Comparison of ENCODE assay signal across 29 cellular contexts in genomic region chr21:32437729-32438128, GRCh38. TPM values are rescaled to one million over a fixed set of nuclear protein-coding genes. Genes with fewer than 3 reads are reported as not detected.
DNase-seq lines count a peak whose midpoint lies in the region; ATAC-seq and TF ChIP-seq lines count a peak whose summit lies in the region.
"Had no signal": no experiment of that assay in that cellular context is flagged by ENCODE, and none has a peak within 500 bp of the region (broad histone marks: within the 10 kb centered on the region; RNA-seq: fewer than 3 reads in every experiment).

No MANE protein-coding gene starts in this region.

- WGBS in heart left ventricle, 4 donors, result 50 to 65% (median 59%) methylated on average over 12 of the region's 12 CpGs
- WGBS in H9 (ENCODE audit: extremely low coverage, insufficient read length, low lambda C conversion rate), result no CpG with 5 or more reads among the region's 12 CpGs

- no peaks in the 10 kb centered on the region for H3K23me2 ChIP-seq in H9 (ENCODE audit: insufficient read length, low read depth, low read length, poor library complexity, severe bottlenecking)

- no peaks in the 10 kb centered on the region for H4K20me1 ChIP-seq in H9 (ENCODE audit: control insufficient read depth, insufficient read depth, insufficient read length)

- H2BK5ac ChIP-seq in H9 (ENCODE audit: insufficient read length, low read length), result no peak overlapping the region

- H3K27me3 Mint-ChIP-seq in H9 (ENCODE audit: low read depth), result no peaks in the 10 kb centered on the region; the same call in 1 of the 2 replicates
- no peaks in the 10 kb centered on the region for H3K27me3 Mint-ChIP-seq in naive thymus-derived CD8-positive, alpha-beta T cell
- H3K27me3 Mint-ChIP-seq: activated naive CD8-positive, alpha-beta T cell had no signal

- DNase-seq in heart left ventricle (peak in 3 of 5 donors; percentile 44 to 56 (median 44)), Right ventricle myocardium inferior (ENCODE audit: missing footprints) (no peak), H9 (no peak), dermis blood vessel endothelial cell (peak; percentile 62), NCI-H2171 (lab: John Stamatoyannopoulos, UW) (no peak), NOMO-1 treated with dmso at 0.1 percent for 144 hours (lab: John Stamatoyannopoulos, UW; ENCODE audit: unreplicated experiment) (no peak), SHP77 (lab: John Stamatoyannopoulos, UW) (no peak)
- no peak for DNase-seq in naive thymus-derived CD8-positive, alpha-beta T cell
- DNase-seq: activated CD4-positive, alpha-beta T cell treated with anti-CD3 and anti-CD28 coated beads, Interleukin-2, amount 50 U/mL, for 48 hours; activated CD4-positive, CD25-positive, alpha-beta regulatory T cell; AML-193; aorta; CD8-positive, alpha-beta T cell; glutamatergic neuron; IMR-90; lower lobe of right lung; midbrain; NCI-H82; stimulated activated CD4-positive, alpha-beta T cell treated with anti-CD3 and anti-CD28 coated beads, Interleukin-1b, Interleukin-23, amount 100 ng/mL, for 48 hours; stimulated activated naive CD8-positive, alpha-beta T cell treated with anti-CD3 and anti-CD28 coated beads, Interleukin-15, Interleukin-2, amounts not matched to agents 100 U/mL and 50 U/mL, for 24 hours; T1000 had no signal

- no peak overlapping the region for H2AK5ac ChIP-seq in H9 (ENCODE audit: insufficient read length, low read length)

- TF ChIP-seq CTCF in heart left ventricle (IDR thresholded peaks at IDR 0.05) (no peak), H9 (conservative IDR thresholded peaks at IDR 0.05) (no peak)

- H3K4ac ChIP-seq in H9 (ENCODE audit: low read depth, low read length), result no peak overlapping the region

- H3K14ac ChIP-seq in H9 (ENCODE audit: insufficient read depth, low read length), result no peak overlapping the region

- no peak overlapping the region for H2BK120ac ChIP-seq in H9 (ENCODE audit: low read depth, low read length, poor library complexity, severe bottlenecking)

- H3K18ac ChIP-seq in H9 (ENCODE audit: insufficient read length, low read depth, low read length), result no peak overlapping the region

- H3K4me1 ChIP-seq in heart left ventricle (peaks cover 0 to 27% (median 16%) of the 10 kb centered on the region in 12 donors), H9 (ENCODE audit: insufficient read depth, low read length) (no peaks in the 10 kb centered on the region)

- H3T11ph ChIP-seq in H9 (ENCODE audit: low read length), result no peak overlapping the region

- H2AFZ ChIP-seq in H9 (ENCODE audit: low read length), result no peak overlapping the region
- H2AFZ ChIP-seq: GM23338 had no signal

- no peak overlapping the region for H3K9ac ChIP-seq in H9 (ENCODE audit: extremely low read depth, insufficient read length, low read length)

- intact Hi-C loops in heart left ventricle (cut with DNase I), result no loop called here
- intact Hi-C loops in Right ventricle myocardium inferior (cut with DNase I), result no loop called here

- H3K79me1 ChIP-seq in H9 (ENCODE audit: insufficient read depth, low read depth, low read length, poor library complexity, severe bottlenecking), result no peaks in the 10 kb centered on the region

- no peak overlapping the region for H2BK20ac ChIP-seq in H9 (ENCODE audit: low read depth, low read length, poor library complexity, severe bottlenecking)

- no peaks in the 10 kb centered on the region for H3K79me2 ChIP-seq in H9 (ENCODE audit: insufficient read depth, low read length)

- H3K9me3 ChIP-seq in heart left ventricle, result no peaks in the 10 kb centered on the region
- H3K9me3 ChIP-seq in H9 (ENCODE audit: control insufficient read depth, low read depth, low read length), result no peaks in the 10 kb centered on the region
- H3K9me3 ChIP-seq: lower lobe of right lung, thoracic aorta had no signal

- no peak overlapping the region for H3K23ac ChIP-seq in H9 (ENCODE audit: insufficient read length, low read depth, low read length)

- H3K27me3 ChIP-seq in heart left ventricle (no peaks in the 10 kb centered on the region), H9 (ENCODE audit: insufficient read depth, low read length) (no peaks in the 10 kb centered on the region)
- H3K27me3 ChIP-seq: cardiac muscle cell, SJSA1 had no signal

- H4K5ac ChIP-seq in H9 (ENCODE audit: insufficient read length, low read depth, low read length), result no peak overlapping the region

- ATAC-seq in heart left ventricle (peak in 3 of 4 donors; percentile 29 to 88 (median 69)), Right ventricle myocardium inferior (no peak)
- ATAC-seq in naive thymus-derived CD8-positive, alpha-beta T cell, result no peak
- ATAC-seq: CD8-positive, alpha-beta T cell; esophagus mucosa; GM23338; lower lobe of right lung; stimulated activated naive CD8-positive, alpha-beta T cell treated with anti-CD3 and anti-CD28 coated beads, Interleukin-15, Interleukin-2, amounts not matched to agents 100 U/mL and 50 U/mL, for 24 hours had no signal

- H4K8ac ChIP-seq in H9 (replicated peaks; ENCODE audit: insufficient read length, low read depth, low read length), result no peak overlapping the region

- no peak overlapping the region for H3K4me2 ChIP-seq in H9 (ENCODE audit: insufficient read depth, insufficient read length, low read length)
- H3K4me2 ChIP-seq: GM23338 had no signal

- no peak overlapping the region for H3K27ac Mint-ChIP-seq in H9
- H3K27ac Mint-ChIP-seq in naive thymus-derived CD8-positive, alpha-beta T cell, result peak overlapping the region in 6 of 10 donors; percentile 21 to 70 (median 50)
- H3K27ac Mint-ChIP-seq: activated naive CD8-positive, alpha-beta T cell; CD8-positive, alpha-beta T cell; GM23338; nephron had no signal

- H3K4me1 Mint-ChIP-seq in H9, result peaks cover 9% of the 10 kb centered on the region in 2 experiments
- H3K4me1 Mint-ChIP-seq in naive thymus-derived CD8-positive, alpha-beta T cell, result peaks cover 10 to 34% (median 28%) of the 10 kb centered on the region in 4 donors
- H3K4me1 Mint-ChIP-seq: nephron had no signal

- no peak overlapping the region for H2BK12ac ChIP-seq in H9 (ENCODE audit: insufficient read length, low read depth, low read length)

- H3K9me3 Mint-ChIP-seq in H9, result no peaks in the 10 kb centered on the region; a peak in 1 of 5 replicates
- H3K9me3 Mint-ChIP-seq in naive thymus-derived CD8-positive, alpha-beta T cell, result peaks cover 0 to 7% (median 0%) of the 10 kb centered on the region in 9 donors
- H3K9me3 Mint-ChIP-seq: CD8-positive, alpha-beta T cell; GM23338 had no signal

- TF ChIP-seq POLR2A in heart left ventricle (IDR thresholded peaks at IDR 0.05), result no peak

- H3K56ac ChIP-seq in H9 (ENCODE audit: insufficient read length, low read depth, low read length), result peak overlapping the region; percentile 73

- no peaks in the 10 kb centered on the region for H3K36me3 Mint-ChIP-seq in H9 (ENCODE audit: insufficient read depth in 1 of 3, low read depth in 3 of 3)
- peaks cover 0 to 14% (median 4%) of the 10 kb centered on the region in 3 donors for H3K36me3 Mint-ChIP-seq in naive thymus-derived CD8-positive, alpha-beta T cell

- peak overlapping the region in 5 of 12 donors; percentile 6 to 65 (median 29) for H3K27ac ChIP-seq in heart left ventricle
- H3K27ac ChIP-seq in H9 (ENCODE audit: insufficient read length, low read depth, low read length), result no peak overlapping the region
- H3K27ac ChIP-seq: cardiac muscle cell, coronary artery, lower lobe of right lung, SJSA1, thoracic aorta had no signal

- no peaks in the 10 kb centered on the region for H3K36me3 ChIP-seq in heart left ventricle
- H3K36me3 ChIP-seq: cardiac muscle cell, lower lobe of right lung, SJSA1, thoracic aorta had no signal

- no peak overlapping the region for H4K91ac ChIP-seq in H9 (ENCODE audit: insufficient read length, low read depth, low read length)

- no peak overlapping the region for H3K4me3 ChIP-seq in heart left ventricle
- H3K4me3 ChIP-seq: cardiac muscle cell, coronary artery, GM23338, lower lobe of right lung, SJSA1, thoracic aorta had no signal

- H2BK15ac ChIP-seq in H9 (ENCODE audit: low read depth, low read length), result no peak overlapping the region

- POLR2A ChIA-PET in naive thymus-derived CD8-positive, alpha-beta T cell (lab: Charles Lee), result no interaction called here

- H3K4me3 Mint-ChIP-seq in H9, result no peak overlapping the region
- peak overlapping the region in 3 of 10 donors; percentile 1 to 16 (median 4) for H3K4me3 Mint-ChIP-seq in naive thymus-derived CD8-positive, alpha-beta T cell
- H3K4me3 Mint-ChIP-seq: activated naive CD8-positive, alpha-beta T cell; CD8-positive, alpha-beta T cell; GM23338; nephron had no signal

RNA-seq across cellular contexts. Expression of gene EVA1C, which starts 25.2 kb away (rescaled TPM):
- total RNA-seq in heart left ventricle (10 to 100 TPM; 10.1 to 44.4 (median 19.7) TPM), Right ventricle myocardium inferior (12.8 TPM), H9 (2021) (0.98 and 1.8 TPM in 2 replicates), dermis blood vessel endothelial cell (17.9 and 39.7 TPM in 2 replicates)
- 10 to 100 TPM; 17.3 to 22.8 TPM for polyA plus RNA-seq in heart left ventricle
- 10 to 100 TPM; 14.4 to 18.1 TPM for total RNA-seq in naive thymus-derived CD8-positive, alpha-beta T cell
- 10 to 100 TPM; 11.2 to 14.9 (median 14.3) TPM for polyA plus RNA-seq in naive thymus-derived CD8-positive, alpha-beta T cell
- polyA plus RNA-seq: cardiac muscle cell had no signal

RNA-seq across cellular contexts. Expression of gene URB1, which starts 44.9 kb away (rescaled TPM):
- total RNA-seq in heart left ventricle (10 to 100 TPM in 6 of 9 donors, 1 to 10 TPM in 3; 6.7 to 26.0 (median 11.5) TPM), Right ventricle myocardium inferior (11.6 TPM), H9 (2021) (20.4 and 23.5 TPM in 2 replicates), dermis blood vessel endothelial cell (18.5 and 27.6 TPM in 2 replicates)
- 10 to 100 TPM in 1 of 2 donors, 1 to 10 TPM in 1; 4.6 to 10.3 TPM for polyA plus RNA-seq in heart left ventricle
- total RNA-seq in naive thymus-derived CD8-positive, alpha-beta T cell, result 10 to 100 TPM; 20.6 to 22.7 TPM
- 1 to 10 TPM; 2.2 to 5.6 (median 2.8) TPM for polyA plus RNA-seq in naive thymus-derived CD8-positive, alpha-beta T cell

Comparison
In these comparisons a context has a peak if more than half of its experiments do, and no peak if none do; other contexts are left out.
1. ATAC-seq: peak in heart left ventricle (3 of 4); none in Right ventricle myocardium inferior (single experiment) and naive thymus-derived CD8-positive, alpha-beta T cell (0 of 2).
2. DNase-seq: peak in heart left ventricle (3 of 5) and dermis blood vessel endothelial cell (single experiment); none in Right ventricle myocardium inferior (single experiment), H9 (single experiment), naive thymus-derived CD8-positive, alpha-beta T cell (0 of 10), NCI-H2171 (single experiment), NOMO-1 treated with dmso at 0.1 percent for 144 hours (single experiment) and SHP77 (0 of 2).
3. H3K27ac Mint-ChIP-seq: peak in naive thymus-derived CD8-positive, alpha-beta T cell (6 of 10); none in H9 (0 of 3).